ENCODE assay signal across 26 cellular contexts in the genomic region with DNA sequence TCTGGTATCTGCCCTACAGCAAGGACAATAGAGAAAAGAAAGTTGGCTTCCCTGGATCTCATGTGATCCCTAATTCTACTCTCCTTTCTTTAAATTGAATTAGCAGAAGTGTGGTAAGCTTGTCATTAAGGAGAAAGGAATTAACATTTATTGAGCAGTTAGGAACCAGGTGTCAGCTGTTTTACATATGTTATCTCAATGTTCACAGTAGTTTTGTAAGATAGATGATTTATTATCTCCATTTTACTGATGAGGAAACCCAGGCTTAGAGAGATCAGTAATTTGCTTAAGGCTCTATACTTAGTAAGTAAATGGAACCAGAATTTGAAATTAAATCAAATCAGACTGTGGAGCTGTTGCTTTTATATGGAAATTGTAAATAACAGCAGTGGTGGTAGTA. TPM values are rescaled to one million over a fixed set of nuclear protein-coding genes. Genes with fewer than 3 reads are reported as not detected.
DNase-seq lines count a peak whose midpoint lies in the region; FAIRE-seq and TF ChIP-seq lines count a peak whose summit lies in the region.
"Had no signal": no experiment of that assay in that cellular context is flagged by ENCODE, and none has a peak within 500 bp of the region (broad histone marks: within the 10 kb centered on the region; RNA-seq: fewer than 3 reads in every experiment).

No MANE protein-coding gene starts in this region.

- H3K27me3 Mint-ChIP-seq in progenitor cell of endocrine pancreas: no peaks in the 10 kb centered on the region
- H3K27me3 Mint-ChIP-seq: CD8-positive, alpha-beta memory T cell; IgD-negative memory B cell had no signal

- H3K4me3 ChIP-seq in cardiac muscle cell: no peak overlapping the region
- H3K4me3 ChIP-seq: HAP-1, SK-N-MC had no signal

- H3K9me3 Mint-ChIP-seq in progenitor cell of endocrine pancreas (ENCODE audit: low read depth): peaks cover 9% of the 10 kb centered on the region
- H3K9me3 Mint-ChIP-seq: CD14-positive monocyte; CD8-positive, alpha-beta memory T cell; IgD-negative memory B cell had no signal

- peak overlapping the region; percentile 49 for H3K27ac Mint-ChIP-seq in progenitor cell of endocrine pancreas
- H3K27ac Mint-ChIP-seq: CD14-positive monocyte; CD8-positive, alpha-beta memory T cell had no signal

- no peaks in the 10 kb centered on the region for H3K9me3 ChIP-seq in cardiac muscle cell (ENCODE audit: low read depth)
- H3K9me3 ChIP-seq: BE2C, HAP-1 had no signal

- TF ChIP-seq CTCF in cardiac muscle cell (IDR thresholded peaks at IDR 0.05; ENCODE audit: low read depth, low read length) (no peak), D721Med (IDR thresholded peaks at IDR 0.05; ENCODE audit: insufficient read depth, missing control alignments) (no peak), progenitor cell of endocrine pancreas (IDR thresholded peaks at IDR 0.05; ENCODE audit: unreplicated experiment) (no peak), GM20000 (IDR thresholded peaks at IDR 0.05; ENCODE audit: extremely low read depth, missing control alignments) (no peak)

- intact Hi-C loops in cardiac septum (cut with DNase I): loop anchor here (10.0 kb wide), 2 partner anchors 395 to 515 kb away; partner anchors contain the start of gene MR1

- H3K4me1 ChIP-seq in cardiac muscle cell (ENCODE audit: low read depth): peaks cover 66% of the 10 kb centered on the region

- peak; percentile 93 for FAIRE-seq in D721Med (lab: Jason Lieb, UNC)
- FAIRE-seq: GM18507 had no signal

- peaks cover 10% of the 10 kb centered on the region for H3K36me3 Mint-ChIP-seq in progenitor cell of endocrine pancreas (ENCODE audit: insufficient read depth)

- peak overlapping the region; percentile 54 for H3K27ac ChIP-seq in cardiac muscle cell
- H3K27ac ChIP-seq: HL-60, RWPE1, SK-N-MC had no signal

- DNase-seq in cardiac muscle cell (ENCODE audit: low read depth in 1 of 2, low spot score in 1 of 2) (no peak), cardiac septum (ENCODE audit: low spot score) (no peak), D721Med (ENCODE audit: insufficient read length, low spot score) (no peak), NCI-H82 (lab: John Stamatoyannopoulos, UW) (peak; percentile 88), progenitor cell of endocrine pancreas (ENCODE audit: low spot score, unreplicated experiment) (no peak), GM20000 (ENCODE audit: low spot score) (no peak), amygdala (lab: John Stamatoyannopoulos, UW) (no peak)
- DNase-seq: 8988T; ACHN; BE2C; Calu3; CD8-positive, alpha-beta memory T cell; DMS53; NCI-H1092; NCI-H1436; NCI-H187; NCI-H2081 treated with DMSO at 0.1 percent for 48 hours; NCI-H2171 treated with DMSO at 0.1 percent for 48 hours; SIG-M5 had no signal

- no peaks in the 10 kb centered on the region for H3K36me3 ChIP-seq in cardiac muscle cell
- H3K36me3 ChIP-seq: BE2C, HAP-1 had no signal

- H3K27me3 ChIP-seq in cardiac muscle cell: no peaks in the 10 kb centered on the region
- H3K27me3 ChIP-seq: BE2C had no signal

- no peak overlapping the region for H3K4me3 Mint-ChIP-seq in progenitor cell of endocrine pancreas (ENCODE audit: low read depth)
- H3K4me3 Mint-ChIP-seq: CD14-positive monocyte; CD8-positive, alpha-beta memory T cell; IgD-negative memory B cell had no signal

- peaks cover 49% of the 10 kb centered on the region for H3K4me1 Mint-ChIP-seq in progenitor cell of endocrine pancreas (ENCODE audit: low read depth)
- H3K4me1 Mint-ChIP-seq: CD14-positive monocyte had no signal

RNA-seq across cellular contexts. Expression of gene XPR1, which starts 8.0 kb away (rescaled TPM):
- 29.3 and 36.4 TPM in 2 replicates for total RNA-seq in cardiac muscle cell
- polyA plus RNA-seq in cardiac muscle cell: 18.1 TPM in 2 replicates
- 147 TPM for total RNA-seq in cardiac septum
- total RNA-seq in progenitor cell of endocrine pancreas: 62.6 and 68.7 TPM in 2 replicates
